ENCODE assay signal across 1 cellular context in genomic region chr11:92504534-92504933, GRCh38.
TF ChIP-seq lines count a peak whose summit lies in the region.

No MANE protein-coding gene starts in this region.

TF ChIP-seq in HepG2, 621 proteins besides CTCF, POLR2A, EP300 and RAD21 (continued from another document):
- TF ChIP-seq ZXDC (CRISPR knock-in tag; IDR thresholded peaks at IDR 0.05) (no peak), ZNF687 (CRISPR knock-in tag; IDR thresholded peaks at IDR 0.05) (no peak), FOXO1 (CRISPR knock-in tag; IDR thresholded peaks at IDR 0.05) (no peak), ZMAT3 (CRISPR knock-in tag; conservative IDR thresholded peaks at IDR 0.05) (no peak), GABPB1 (CRISPR knock-in tag; IDR thresholded peaks at IDR 0.05) (no peak)
